11 cellular contexts compared by ENCODE assay signal in genomic region chr3:177146646-177147045, GRCh38. TPM values are rescaled to one million over a fixed set of nuclear protein-coding genes. Genes with fewer than 3 reads are reported as not detected.
A peak's percentile ranks its signal among the peaks of the same experiment; 100 is the strongest.
DNase-seq lines count a peak whose midpoint lies in the region; ATAC-seq and TF ChIP-seq lines count a peak whose summit lies in the region.
"Had no signal": no experiment of that assay in that cellular context is flagged by ENCODE, and none has a peak within 500 bp of the region (broad histone marks: within the 10 kb centered on the region; RNA-seq: fewer than 3 reads in every experiment).

No MANE protein-coding gene starts in this region.

- no peaks in the 10 kb centered on the region for H3K36me3 Mint-ChIP-seq in natural killer cell

- H3K9me3 Mint-ChIP-seq in natural killer cell: no peaks in the 10 kb centered on the region
- H3K9me3 Mint-ChIP-seq: type B pancreatic cell had no signal

- intact Hi-C loops in natural killer cell (cut with micrococcal nuclease): loop anchor here (5.0 kb wide), 1 partner anchor 211 kb away; no protein-coding TSS in a partner anchor

- peaks cover 69 to 71% of the 10 kb centered on the region in 2 donors for H3K4me1 Mint-ChIP-seq in natural killer cell

- H3K4me3 Mint-ChIP-seq in natural killer cell: no peak overlapping the region
- H3K4me3 Mint-ChIP-seq: nephron progenitor cell, type B pancreatic cell had no signal

- H3K27ac Mint-ChIP-seq in natural killer cell: peak overlapping the region; percentile 61 to 87
- H3K27ac Mint-ChIP-seq: nephron progenitor cell, type B pancreatic cell had no signal

- ATAC-seq in activated CD4-positive, CD25-positive, alpha-beta regulatory T cell treated with anti-CD3 and anti-CD28 coated beads, Interleukin-2, amount 50 U/mL, for 24 hours: peak; percentile 19 to 36
- ATAC-seq in natural killer cell: no peak
- ATAC-seq in left lobe of liver: no peak
- ATAC-seq in GM18498 (IDR thresholded peaks at IDR 0.05; ENCODE audit: unreplicated experiment): no peak

- no peak for DNase-seq in activated CD4-positive, CD25-positive, alpha-beta regulatory T cell (lab: John Stamatoyannopoulos, UW)
- DNase-seq in NAMALWA (ENCODE audit: low spot score): peak; percentile 50
- DNase-seq in amniotic epithelial cell (ENCODE audit: low read depth): peak; percentile 44
- DNase-seq in natural killer cell: no peak
- DNase-seq in left lobe of liver (ENCODE audit: low spot score): no peak
- DNase-seq in RPMI8226: no peak
- DNase-seq: kidney, nephron progenitor cell had no signal

- TF ChIP-seq CTCF in natural killer cell (IDR thresholded peaks at IDR 0.05): no peak

- H3K27me3 Mint-ChIP-seq in natural killer cell (ENCODE audit: low read depth in 2 of 2): no peaks in the 10 kb centered on the region
- H3K27me3 Mint-ChIP-seq: type B pancreatic cell had no signal

RNA-seq across cellular contexts. Expression of gene TBL1XR1, which starts 50.6 kb away (rescaled TPM):
- total RNA-seq in natural killer cell (100 to 1,000 TPM in 1 of 3 donors, 10 to 100 TPM in 2; 74.6 to 118 (median 81.7) TPM), left lobe of liver (57.1 TPM)

Comparison
In these comparisons a context has a peak if more than half of its experiments do, and no peak if none do; other contexts are left out.
1. ATAC-seq: peak in activated CD4-positive, CD25-positive, alpha-beta regulatory T cell treated with anti-CD3 and anti-CD28 coated beads, Interleukin-2, amount 50 U/mL, for 24 hours (2 of 2); none in natural killer cell (0 of 3), left lobe of liver (single experiment) and GM18498 (single experiment).
2. DNase-seq: peak in NAMALWA (single experiment) and amniotic epithelial cell (single experiment); none in activated CD4-positive, CD25-positive, alpha-beta regulatory T cell (0 of 4), natural killer cell (single experiment), left lobe of liver (single experiment) and RPMI8226 (single experiment).